ENCODE assay signal across 12 cellular contexts in the genomic region with DNA sequence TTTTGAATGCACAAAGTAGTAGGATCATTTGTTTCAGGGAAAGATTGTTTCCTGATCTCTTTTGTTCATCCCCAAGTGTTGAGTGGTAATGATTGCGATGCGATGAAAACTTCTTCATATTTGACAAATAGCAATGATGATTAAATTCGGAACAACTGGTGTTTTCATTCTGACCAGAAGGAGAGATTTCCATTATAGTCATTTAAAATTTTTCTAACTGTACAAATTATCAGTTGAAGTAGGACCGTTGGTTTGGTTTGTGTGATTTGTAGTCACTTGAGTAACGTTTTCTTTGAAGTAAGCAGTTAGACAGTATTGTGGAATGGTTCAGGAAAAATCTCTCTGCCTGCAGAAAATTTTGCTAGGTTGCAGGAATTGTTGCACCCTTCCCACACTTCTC.
"Had no signal": no experiment of that assay in that cellular context is flagged by ENCODE, and none has a peak within 500 bp of the region (broad histone marks: within the 10 kb centered on the region; RNA-seq: fewer than 3 reads in every experiment).

No MANE protein-coding gene starts in this region.

- H3K9me3 ChIP-seq: body of pancreas, thyroid gland, vagina had no signal

- H3K27ac Mint-ChIP-seq: activated T-helper 1 cell treated with anti-CD3 and anti-CD28 coated beads, Interleukin-12 subunit alpha, Interleukin-12 subunit beta, Interleukin-2, Interleukin-4 antibody, amounts not matched to agents 30 ng/mL and 10 ng/mL and 1 ng/mL, durations not matched to agents 14 hours and 24 hours and 36 hours had no signal

- H2AFZ ChIP-seq: hepatocyte had no signal

- H3K4me2 ChIP-seq: hepatocyte had no signal

- ATAC-seq: body of pancreas had no signal

- DNase-seq: activated CD4-positive, alpha-beta T cell treated with anti-CD3 and anti-CD28 coated beads, Interleukin-2, amount 50 U/mL, for 1 hour; activated CD4-positive, CD25-positive, alpha-beta regulatory T cell; activated naive CD4-positive, alpha-beta T cell treated with Interleukin-2 at 50 U/mL for 16 hours; body of pancreas; central memory CD4-positive, alpha-beta T cell; kidney; retina; stimulated activated CD4-positive, alpha-beta T cell treated with anti-CD3 and anti-CD28 coated beads, Interleukin-4, amount 100 ng/mL, for 24 hours; thyroid gland had no signal

- H3K27ac ChIP-seq: hepatocyte, vagina had no signal

- H3K9me3 Mint-ChIP-seq: activated T-helper 1 cell treated with anti-CD3 and anti-CD28 coated beads, Interleukin-12 subunit alpha, Interleukin-12 subunit beta, Interleukin-2, Interleukin-4 antibody, amounts not matched to agents 30 ng/mL and 10 ng/mL and 1 ng/mL, durations not matched to agents 14 hours and 24 hours and 36 hours had no signal

- H3K27me3 ChIP-seq: body of pancreas, hepatocyte, thyroid gland, vagina had no signal

- H3K36me3 ChIP-seq: thyroid gland, vagina had no signal

- H3K4me3 ChIP-seq: body of pancreas, hepatocyte, thyroid gland, vagina had no signal

- H3K4me3 Mint-ChIP-seq: activated T-helper 1 cell treated with anti-CD3 and anti-CD28 coated beads, Interleukin-12 subunit alpha, Interleukin-12 subunit beta, Interleukin-2, Interleukin-4 antibody, amounts not matched to agents 30 ng/mL and 10 ng/mL and 1 ng/mL, durations not matched to agents 14 hours and 24 hours and 36 hours had no signal
